Comparison of ENCODE assay signal across 7 cellular contexts in the genomic region with DNA sequence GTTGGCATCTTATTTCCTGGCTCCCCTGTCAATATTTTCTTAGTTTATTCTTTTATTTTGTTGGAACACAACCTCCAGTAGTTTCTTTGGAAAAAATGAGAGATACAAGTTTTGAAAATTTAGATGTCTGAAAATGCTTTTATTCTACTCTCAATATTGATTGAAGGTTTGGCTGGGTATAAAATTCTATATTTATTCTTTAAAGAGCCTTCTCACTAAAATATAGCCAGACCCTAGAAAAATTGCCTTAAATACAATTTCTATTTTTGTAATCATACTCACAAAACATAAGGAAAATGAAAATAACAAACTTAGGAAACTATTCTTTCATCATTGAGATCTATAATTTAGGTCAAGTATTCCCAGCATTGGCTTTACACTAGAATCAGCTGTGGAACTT.
"Had no signal": no experiment of that assay in that cellular context is flagged by ENCODE, and none has a peak within 500 bp of the region (broad histone marks: within the 10 kb centered on the region; RNA-seq: fewer than 3 reads in every experiment).

No MANE protein-coding gene starts in this region.

- H3K9ac ChIP-seq: KMS-11 had no signal

- H3K4me1 Mint-ChIP-seq: IgD-negative memory B cell had no signal

- DNase-seq: IMR-90, KBM-7, KG1 had no signal

- FAIRE-seq: HTR-8/SVneo had no signal

- H3K36me3 Mint-ChIP-seq: IgD-negative memory B cell had no signal

- H3K4me3 Mint-ChIP-seq: IgD-negative memory B cell had no signal

- H3K4me2 ChIP-seq: KMS-11 had no signal

- H3K27ac Mint-ChIP-seq: IgD-negative memory B cell had no signal

- H3K27ac ChIP-seq: HL-60, KMS-11 had no signal
